8 cellular contexts compared by ENCODE assay signal in genomic region chr12:106245767-106246166, GRCh38. TPM values are rescaled to one million over a fixed set of nuclear protein-coding genes. Genes with fewer than 3 reads are reported as not detected.
DNase-seq lines count a peak whose midpoint lies in the region; ATAC-seq, FAIRE-seq and TF ChIP-seq lines count a peak whose summit lies in the region.

No MANE protein-coding gene starts in this region.

- 31 to 39% methylated on average over 6 to 12 of the region's 12 CpGs for WGBS in transverse colon (ENCODE audit: low coverage in 1 of 2), 2 donors

- H3K36me3 Mint-ChIP-seq in activated T-cell treated with anti-CD3 and anti-CD28 coated beads, Interleukin-2, amount 50 U/mL, for 72 hours (ENCODE audit: insufficient read depth in 2 of 2), result no peaks in the 10 kb centered on the region

- TF ChIP-seq CTCF in left lung (IDR thresholded peaks at IDR 0.05), result no peak
- no peak for TF ChIP-seq CTCF in transverse colon (IDR thresholded peaks at IDR 0.05)

- TF ChIP-seq POLR2A in transverse colon (IDR thresholded peaks at IDR 0.05) (peak; percentile 7), GM12892 (IDR thresholded peaks at IDR 0.05; ENCODE audit: low read depth, low read length) (no peak)

- no peaks in the 10 kb centered on the region for H3K27me3 ChIP-seq in left lung
- H3K27me3 ChIP-seq in transverse colon, result no peaks in the 10 kb centered on the region

- peaks cover 0 to 22% of the 10 kb centered on the region in 2 donors for H3K36me3 ChIP-seq in left lung
- no peaks in the 10 kb centered on the region for H3K36me3 ChIP-seq in transverse colon

- no peak for DNase-seq in activated T-cell treated with anti-CD3 and anti-CD28 coated beads, Interleukin-2, amount 50 U/mL, for 72 hours
- no peak for DNase-seq in activated T-cell treated with anti-CD3 and anti-CD28 coated beads for 4 hours
- peak; percentile 91 for DNase-seq in amniotic epithelial cell (ENCODE audit: low read depth)
- peak; percentile 80 to 83 for DNase-seq in left lung
- DNase-seq in transverse colon, result peak; percentile 80
- DNase-seq in GM12892 (ENCODE audit: insufficient read length), result no peak

- ATAC-seq in activated T-cell treated with anti-CD3 and anti-CD28 coated beads, Interleukin-2, amount 50 U/mL, for 72 hours (replicated peaks in 1 of 2), result no peak
- ATAC-seq in left lung (peak; percentile 60), GM21367 (IDR thresholded peaks at IDR 0.05; ENCODE audit: unreplicated experiment) (no peak), HG02973 (IDR thresholded peaks at IDR 0.05; ENCODE audit: unreplicated experiment) (no peak)

- H3K27me3 Mint-ChIP-seq in activated T-cell treated with anti-CD3 and anti-CD28 coated beads, Interleukin-2, amount 50 U/mL, for 72 hours (ENCODE audit: low read depth), result no peaks in the 10 kb centered on the region

- no peaks in the 10 kb centered on the region for H3K9me3 ChIP-seq in left lung
- H3K9me3 ChIP-seq in transverse colon, result no peaks in the 10 kb centered on the region

- H3K27ac ChIP-seq in left lung (peak overlapping the region; percentile 98 to 99), transverse colon (peak overlapping the region; percentile 92 to 99 (median 98))

- peaks cover 25% of the 10 kb centered on the region for H3K4me1 Mint-ChIP-seq in activated T-cell treated with anti-CD3 and anti-CD28 coated beads, Interleukin-2, amount 50 U/mL, for 72 hours (ENCODE audit: low read depth)

- no peak overlapping the region for H3K27ac Mint-ChIP-seq in activated T-cell treated with anti-CD3 and anti-CD28 coated beads, Interleukin-2, amount 50 U/mL, for 72 hours

- H3K4me3 ChIP-seq in left lung (peak overlapping the region; percentile 5 to 87), transverse colon (peak overlapping the region in 2 of 4 donors; percentile 68 to 80)

- in situ Hi-C loops in transverse colon (cut with MboI; ENCODE audit: low pct_ligation_motif_present in 1 of 4, low pct_unique_long_range_greater_than_20kb in 1 of 4, low sequenced_read_pairs in 3 of 4), result loop anchor here in 1 of 4 donors (10.0 kb wide), 1 partner anchor 49 kb away; no protein-coding TSS in a partner anchor

- no peak for TF ChIP-seq EP300 in transverse colon (IDR thresholded peaks at IDR 0.05; ENCODE audit: low read depth)

- FAIRE-seq in GM12892 (lab: Jason Lieb, UNC), result no peak

- no peaks in the 10 kb centered on the region for H3K9me3 Mint-ChIP-seq in activated T-cell treated with anti-CD3 and anti-CD28 coated beads, Interleukin-2, amount 50 U/mL, for 72 hours

- H3K4me3 Mint-ChIP-seq in activated T-cell treated with anti-CD3 and anti-CD28 coated beads, Interleukin-2, amount 50 U/mL, for 72 hours, result peak overlapping the region; percentile 24 to 46

- peaks cover 17 to 58% of the 10 kb centered on the region in 2 donors for H3K4me1 ChIP-seq in left lung
- H3K4me1 ChIP-seq in transverse colon, result peaks cover 34 to 46% (median 40%) of the 10 kb centered on the region in 4 donors

- intact Hi-C loops in left lung (cut with DNase I) (no loop called here), transverse colon (cut with DNase I; ENCODE audit: low total_unique reads) (loop anchor here (10.0 kb wide), 2 partner anchors 109 to 849 kb away; partner anchors contain the start of genes CRY1 and POLR3B)

RNA-seq across cellular contexts. Expression of gene CKAP4, which starts 2.1 kb away (rescaled TPM):
- total RNA-seq in activated T-cell treated with anti-CD3 and anti-CD28 coated beads, Interleukin-2, amount 50 U/mL, for 72 hours, result 10 to 100 TPM; 12.0 to 14.2 TPM
- 100 to 1,000 TPM in 1 of 2 donors, 10 to 100 TPM in 1; 86.0 to 111 TPM for total RNA-seq in left lung
- 10 to 100 TPM; 30.6 to 41.4 (median 36.2) TPM for total RNA-seq in transverse colon
- 7.0 TPM for polyA plus RNA-seq in GM12892 (2012; ENCODE audit: missing spikeins)

RNA-seq across cellular contexts. Expression of gene TCP11L2, which starts 56.8 kb away (rescaled TPM):
- total RNA-seq in activated T-cell treated with anti-CD3 and anti-CD28 coated beads, Interleukin-2, amount 50 U/mL, for 72 hours, result 10 to 100 TPM; 23.9 to 30.1 TPM
- total RNA-seq in left lung, result 10 to 100 TPM; 27.7 to 49.5 TPM
- 10 to 100 TPM in 3 of 4 donors, 1 to 10 TPM in 1; 8.0 to 47.8 (median 41.7) TPM for total RNA-seq in transverse colon
- polyA plus RNA-seq in GM12892 (2012; ENCODE audit: missing spikeins), result 1.8 TPM

Comparison
In these comparisons a context has a peak if more than half of its experiments do, and no peak if none do; other contexts are left out.
1. DNase-seq: peak in amniotic epithelial cell (single experiment), left lung (2 of 2) and transverse colon (single experiment); none in activated T-cell treated with anti-CD3 and anti-CD28 coated beads, Interleukin-2, amount 50 U/mL, for 72 hours (0 of 2), activated T-cell treated with anti-CD3 and anti-CD28 coated beads for 4 hours (single experiment) and GM12892 (single experiment).